Comparison of ENCODE assay signal across 10 cellular contexts in the genomic region with DNA sequence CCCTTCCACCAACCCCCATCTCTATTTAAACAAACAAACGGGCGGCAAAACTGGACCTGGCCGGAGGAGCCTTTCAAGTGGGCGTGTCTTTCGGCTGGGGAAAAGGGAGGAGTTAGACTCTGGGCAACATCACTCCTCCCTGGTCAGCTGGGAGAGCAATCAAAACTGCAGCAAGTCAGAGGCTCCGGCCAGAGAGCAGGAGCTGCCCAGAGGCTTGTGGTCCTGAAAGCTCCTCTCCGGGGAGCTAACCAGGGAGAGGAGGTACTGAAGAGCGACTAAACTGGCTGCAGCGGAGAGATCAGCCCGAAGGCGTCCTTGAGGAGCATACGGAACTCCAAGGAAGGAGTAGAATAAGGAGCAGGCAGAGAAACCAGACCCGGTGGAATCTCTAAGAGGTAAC. TPM values are rescaled to one million over a fixed set of nuclear protein-coding genes. Genes with fewer than 3 reads are reported as not detected.
DNase-seq lines count a peak whose midpoint lies in the region; ATAC-seq and TF ChIP-seq lines count a peak whose summit lies in the region.
"Had no signal": no experiment of that assay in that cellular context is flagged by ENCODE, and none has a peak within 500 bp of the region (broad histone marks: within the 10 kb centered on the region; RNA-seq: fewer than 3 reads in every experiment).

A gene with protein sequence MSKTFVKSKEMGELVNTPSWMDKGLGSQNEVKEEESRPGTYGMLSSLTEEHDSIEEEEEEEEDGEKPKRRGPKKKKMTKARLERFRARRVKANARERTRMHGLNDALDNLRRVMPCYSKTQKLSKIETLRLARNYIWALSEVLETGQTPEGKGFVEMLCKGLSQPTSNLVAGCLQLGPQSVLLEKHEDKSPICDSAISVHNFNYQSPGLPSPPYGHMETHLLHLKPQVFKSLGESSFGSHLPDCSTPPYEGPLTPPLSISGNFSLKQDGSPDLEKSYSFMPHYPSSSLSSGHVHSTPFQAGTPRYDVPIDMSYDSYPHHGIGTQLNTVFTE (plus strand): TSS at position 191 of the 400 bp plus-strand sequence. CDS start 6,466 bp downstream, outside the sequence.

- TF ChIP-seq POLR2A in thyroid gland (IDR thresholded peaks at IDR 0.05), result no peak

- H3K4me3 Mint-ChIP-seq in activated T-cell treated with anti-CD3 and anti-CD28 coated beads, Interleukin-2, amount 50 U/mL, for 24 hours, result no peak within 1 kb of the TSS

- H3K9me3 Mint-ChIP-seq in activated T-cell treated with anti-CD3 and anti-CD28 coated beads, Interleukin-2, amount 50 U/mL, for 24 hours, result no peaks in the 10 kb centered on the region

- no peak within 1 kb of the TSS for H3K27ac Mint-ChIP-seq in activated T-cell treated with anti-CD3 and anti-CD28 coated beads, Interleukin-2, amount 50 U/mL, for 24 hours

- no peaks in the 10 kb centered on the region for H3K27me3 ChIP-seq in thyroid gland

- intact Hi-C loops in thyroid gland (cut with DNase I), result no loop called here

- DNase-seq in activated T-cell treated with anti-CD3 and anti-CD28 coated beads for 1 hour (ENCODE audit: low read depth) (peak; percentile 1), NCI-H446 (lab: John Stamatoyannopoulos, UW) (peak; percentile 42 to 83), astrocyte of the hippocampus (ENCODE audit: low read depth, low spot score) (peak; percentile 88), inferior parietal cortex (ENCODE audit: extremely low spot score) (peak; percentile 23), thyroid gland (peak; percentile 68 to 71)
- no peak for DNase-seq in activated T-cell treated with anti-CD3 and anti-CD28 coated beads, Interleukin-2, amount 50 U/mL, for 24 hours

- H3K4me1 Mint-ChIP-seq in activated T-cell treated with anti-CD3 and anti-CD28 coated beads, Interleukin-2, amount 50 U/mL, for 24 hours (ENCODE audit: low read depth), result peaks cover 5% of the 10 kb centered on the region

- no peak within 1 kb of the TSS for H3K27ac ChIP-seq in thyroid gland
- H3K27ac ChIP-seq: C4-2B, VCaP had no signal

- no peak for TF ChIP-seq CTCF in thyroid gland (IDR thresholded peaks at IDR 0.05)

- 1 to 4% methylated on average over 13 of the region's 13 CpGs for WGBS in thyroid gland, 2 donors

- H3K36me3 ChIP-seq in thyroid gland, result no peaks in the 10 kb centered on the region

- ATAC-seq in GM21381 (IDR thresholded peaks at IDR 0.05; ENCODE audit: unreplicated experiment) (no peak), GM21529 (IDR thresholded peaks at IDR 0.05; ENCODE audit: unreplicated experiment) (no peak)

- H3K4me3 ChIP-seq in thyroid gland (replicated peaks in 1 of 3), result no peak within 1 kb of the TSS

- H3K36me3 Mint-ChIP-seq in activated T-cell treated with anti-CD3 and anti-CD28 coated beads, Interleukin-2, amount 50 U/mL, for 24 hours (ENCODE audit: low read depth), result no peaks in the 10 kb centered on the region

- H3K4me1 ChIP-seq in thyroid gland, result no peaks in the 10 kb centered on the region

- peaks cover 57% of the 10 kb centered on the region for H3K27me3 Mint-ChIP-seq in activated T-cell treated with anti-CD3 and anti-CD28 coated beads, Interleukin-2, amount 50 U/mL, for 24 hours

- no peaks in the 10 kb centered on the region for H3K9me3 ChIP-seq in thyroid gland

RNA-seq across cellular contexts. Expression of the gene that starts here (rescaled TPM):
- not detected for total RNA-seq in thyroid gland

Comparison
In these comparisons a context has a peak if more than half of its experiments do, and no peak if none do; other contexts are left out.
1. Peak in DNase-seq in thyroid gland; RNA of the gene not detected or under 1 TPM.